ENCODE assay signal across 21 cellular contexts in the genomic region with DNA sequence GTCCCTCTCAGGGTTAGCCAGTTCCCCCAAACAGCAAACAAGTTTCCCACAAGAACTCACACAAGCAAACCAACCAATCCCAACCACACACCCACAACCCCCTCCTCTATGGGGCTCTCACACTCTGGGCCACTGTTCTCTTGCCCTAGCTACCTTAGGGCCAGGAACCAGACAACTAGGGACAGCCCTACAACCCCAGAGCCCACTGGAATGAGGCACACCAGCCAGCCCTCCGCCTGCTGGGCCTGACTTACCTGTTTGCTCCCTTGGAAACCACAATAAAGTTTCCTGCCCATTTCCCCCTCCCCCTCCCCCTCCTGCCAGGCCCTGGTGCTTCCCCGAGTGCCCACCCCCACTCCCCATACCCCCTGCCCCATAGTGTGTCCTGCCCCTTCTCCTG.
"Had no signal": no experiment of that assay in that cellular context is flagged by ENCODE, and none has a peak within 500 bp of the region (broad histone marks: within the 10 kb centered on the region; RNA-seq: fewer than 3 reads in every experiment).

No MANE protein-coding gene starts in this region.

- H3K27ac Mint-ChIP-seq: dendritic cell treated with granulocyte-macrophage colony-stimulating factor and Interleukin-4, amounts not matched to agents 40 ng/mL and 50 ng/mL, for 4 days; naive thymus-derived CD4-positive, alpha-beta T cell; stimulated activated memory B cell treated with anti-CD40 and anti-IgM and Interleukin-4, amounts not matched to agents 10 μg/mL and 1 μg/mL and 100 μg/mL, for 72 hours; stimulated activated naive CD8-positive, alpha-beta T cell treated with anti-CD3 and anti-CD28 coated beads, Interleukin-15, Interleukin-2, amounts not matched to agents 100 ng/mL and 50 ng/mL, for 24 hours had no signal

- H3K9me3 Mint-ChIP-seq: stimulated activated naive CD8-positive, alpha-beta T cell treated with anti-CD3 and anti-CD28 coated beads, Interleukin-15, Interleukin-2, amounts not matched to agents 100 ng/mL and 50 ng/mL, for 24 hours had no signal

- H3K4me1 Mint-ChIP-seq: stimulated activated memory B cell treated with anti-CD40 and anti-IgM and Interleukin-4, amounts not matched to agents 10 μg/mL and 1 μg/mL and 100 μg/mL, for 72 hours had no signal

- FAIRE-seq: colon, kidney had no signal

- H3K4me3 ChIP-seq: esophagus squamous epithelium, gastroesophageal sphincter, left ventricle myocardium inferior, lung, spleen, tibial artery had no signal

- H3K27ac ChIP-seq: esophagus squamous epithelium, gastroesophageal sphincter, left ventricle myocardium inferior, spleen, tibial artery had no signal

- H3K36me3 Mint-ChIP-seq: immature natural killer cell; stimulated activated memory B cell treated with anti-CD40 and anti-IgM and Interleukin-4, amounts not matched to agents 10 μg/mL and 1 μg/mL and 100 μg/mL, for 72 hours had no signal

- DNase-seq: cerebellar nuclear complex; esophagus squamous epithelium; foreskin fibroblast; glutamatergic neuron; kidney; left cardiac atrium; left ventricle myocardium inferior; mesenchymal stem cell; naive thymus-derived CD4-positive, alpha-beta T cell; spleen; stimulated activated CD4-positive, alpha-beta T cell treated with anti-CD3 and anti-CD28 coated beads, Interleukin-15, amount 100 ng/mL, for 24 hours; stimulated activated CD4-positive, alpha-beta T cell treated with anti-CD3 and anti-CD28 coated beads, Interleukin-1b, Interleukin-23, amount 100 ng/mL, for 48 hours; stimulated activated CD4-positive, alpha-beta T cell treated with anti-CD3 and anti-CD28 coated beads, Interleukin-4, amount 100 ng/mL, for 24 hours had no signal

- H3K36me3 ChIP-seq: esophagus squamous epithelium, gastroesophageal sphincter, left ventricle myocardium inferior, spleen, tibial artery had no signal

- H3K4me3 Mint-ChIP-seq: dendritic cell treated with granulocyte-macrophage colony-stimulating factor and Interleukin-4, amounts not matched to agents 40 ng/mL and 50 ng/mL, for 4 days; naive thymus-derived CD4-positive, alpha-beta T cell; stimulated activated memory B cell treated with anti-CD40 and anti-IgM and Interleukin-4, amounts not matched to agents 10 μg/mL and 1 μg/mL and 100 μg/mL, for 72 hours; stimulated activated naive CD8-positive, alpha-beta T cell treated with anti-CD3 and anti-CD28 coated beads, Interleukin-15, Interleukin-2, amounts not matched to agents 100 ng/mL and 50 ng/mL, for 24 hours had no signal

- H3K9me3 ChIP-seq: gastroesophageal sphincter, tibial artery had no signal
